8 cellular contexts compared by ENCODE assay signal in the genomic region with DNA sequence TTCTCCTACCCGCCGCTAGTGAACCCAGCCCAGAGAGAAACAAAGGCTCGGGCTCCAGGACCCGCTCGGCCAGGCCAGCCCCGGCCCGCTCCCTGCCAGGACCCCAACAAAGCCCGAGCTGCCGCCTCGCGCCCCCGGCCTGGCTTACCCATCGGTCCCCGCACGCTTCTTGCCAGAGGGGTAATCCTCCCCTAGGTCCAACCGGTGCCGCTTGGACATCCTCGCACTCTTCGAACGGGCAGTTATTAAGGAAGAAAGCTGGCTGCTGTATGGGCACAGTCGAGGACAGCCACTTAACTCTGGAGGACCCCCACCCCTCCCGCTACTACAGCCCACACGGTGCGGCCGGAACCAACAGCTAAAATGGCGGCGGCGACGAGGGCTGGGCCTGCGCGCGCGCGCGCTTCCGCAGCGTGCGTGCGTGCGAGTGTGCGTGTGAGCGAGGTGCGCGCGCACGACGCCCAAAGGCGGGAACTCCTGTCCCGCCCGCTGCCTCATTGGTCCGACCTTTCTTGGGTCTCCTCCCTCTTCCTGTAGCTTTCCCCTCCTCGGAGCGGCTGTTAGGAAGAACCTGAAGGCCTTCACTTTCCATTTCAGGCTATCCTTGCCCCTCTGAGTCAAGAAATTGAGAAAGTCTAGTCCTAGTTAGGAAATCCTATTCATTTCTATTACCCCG. TPM values are rescaled to one million over a fixed set of nuclear protein-coding genes. Genes with fewer than 3 reads are reported as not detected.
DNase-seq lines count a peak whose midpoint lies in the region; ATAC-seq, FAIRE-seq and TF ChIP-seq lines count a peak whose summit lies in the region.

A gene (minus strand): TSS at position 380 of the 676 bp plus-strand sequence. CDS start 161 bp downstream, at position 219.

- peak within 1 kb of the TSS; percentile 85 for H2AFZ ChIP-seq in astrocyte (ENCODE audit: low read depth, low read length)

- peaks cover 38% of the 10 kb centered on the region for H3K36me3 Mint-ChIP-seq in T-helper 2 cell treated with Interferon-gamma antibody and Interleukin-4, amounts not matched to agents 5 μg/mL and 100 μg/mL, for 36 hours (ENCODE audit: low read depth)
- no peaks in the 10 kb centered on the region for H3K36me3 Mint-ChIP-seq in astrocyte (ENCODE audit: low read depth, unreplicated experiment)

- peak within 1 kb of the TSS; percentile 99 for H3K27ac Mint-ChIP-seq in T-helper 2 cell treated with Interferon-gamma antibody and Interleukin-4, amounts not matched to agents 5 μg/mL and 100 μg/mL, for 36 hours
- peak within 1 kb of the TSS; percentile 93 for H3K27ac Mint-ChIP-seq in astrocyte (ENCODE audit: unreplicated experiment)

- peaks cover 28% of the 10 kb centered on the region for H3K4me1 Mint-ChIP-seq in T-helper 2 cell treated with Interferon-gamma antibody and Interleukin-4, amounts not matched to agents 5 μg/mL and 100 μg/mL, for 36 hours (ENCODE audit: low read depth)
- H3K4me1 Mint-ChIP-seq in astrocyte (ENCODE audit: low read depth, unreplicated experiment) = peaks cover 10% of the 10 kb centered on the region

- intact Hi-C loops in right cardiac atrium (cut with DNase I) = no loop called here
- intact Hi-C loops in uterus (cut with DNase I; ENCODE audit: low total_unique reads) = no loop called here

- ATAC-seq in GM18502 (IDR thresholded peaks at IDR 0.05; ENCODE audit: poor library complexity, unreplicated experiment) = peak; percentile 85
- ATAC-seq in HG02970 (IDR thresholded peaks at IDR 0.05; ENCODE audit: low FRiP score, unreplicated experiment) = peak; percentile 93
- peak; percentile 97 to 98 for ATAC-seq in right cardiac atrium

- H3K9me3 ChIP-seq in astrocyte (ENCODE audit: insufficient read depth, low read depth, low read length) (no peaks in the 10 kb centered on the region), right cardiac atrium (ENCODE audit: control insufficient read depth, low read length) (no peaks in the 10 kb centered on the region), uterus (no peaks in the 10 kb centered on the region)

- WGBS in right cardiac atrium = under 1% methylated on average over 54 of the region's 54 CpGs

- peak within 1 kb of the TSS; percentile 99 for H3K27ac ChIP-seq in astrocyte (ENCODE audit: low read depth, low read length)
- peak within 1 kb of the TSS; percentile 90 for H3K27ac ChIP-seq in right cardiac atrium (ENCODE audit: low read length)
- peak within 1 kb of the TSS; percentile 95 to 99 for H3K27ac ChIP-seq in uterus

- H3K27me3 ChIP-seq in astrocyte (ENCODE audit: insufficient read depth, low read length) = no peaks in the 10 kb centered on the region
- H3K27me3 ChIP-seq in right cardiac atrium (ENCODE audit: control insufficient read depth, insufficient read depth) = no peaks in the 10 kb centered on the region
- no peaks in the 10 kb centered on the region for H3K27me3 ChIP-seq in uterus

- DNase-seq in NCI-H1930 (lab: John Stamatoyannopoulos, UW) (peak; percentile 91 to 95), astrocyte (ENCODE audit: low read depth) (peak; percentile 94), right cardiac atrium (peak; percentile 97 to 99 (median 98)), pulmonary artery endothelial cell (ENCODE audit: low read depth, low spot score) (peak; percentile 92), uterus (peak; percentile 94 to 96)
- DNase-seq in T-helper 2 cell treated with Interferon-gamma antibody and Interleukin-4, amounts not matched to agents 5 μg/mL and 100 μg/mL, for 36 hours (ENCODE audit: low spot score) = peak; percentile 92

- peak; percentile 67 for FAIRE-seq in astrocyte (lab: Jason Lieb, UNC)

- peak within 1 kb of the TSS; percentile 100 for H3K9ac ChIP-seq in astrocyte (ENCODE audit: low read length)

- TF ChIP-seq CTCF in astrocyte (IDR thresholded peaks at IDR 0.05; ENCODE audit: insufficient read depth, low read depth, low read length) = no peak
- TF ChIP-seq CTCF in uterus (IDR thresholded peaks at IDR 0.05) = no peak

- H3K4me1 ChIP-seq in astrocyte (ENCODE audit: insufficient read depth, low read length) (peaks cover 10% of the 10 kb centered on the region), right cardiac atrium (ENCODE audit: control insufficient read depth, insufficient read depth, low read length) (no peaks in the 10 kb centered on the region), uterus (no peaks in the 10 kb centered on the region)

- no peaks in the 10 kb centered on the region for H3K9me3 Mint-ChIP-seq in T-helper 2 cell treated with Interferon-gamma antibody and Interleukin-4, amounts not matched to agents 5 μg/mL and 100 μg/mL, for 36 hours
- no peaks in the 10 kb centered on the region for H3K9me3 Mint-ChIP-seq in astrocyte (ENCODE audit: unreplicated experiment)

- H4K20me1 ChIP-seq in astrocyte (ENCODE audit: insufficient read depth, low read length) = peaks cover 42% of the 10 kb centered on the region

- no peaks in the 10 kb centered on the region for H3K27me3 Mint-ChIP-seq in T-helper 2 cell treated with Interferon-gamma antibody and Interleukin-4, amounts not matched to agents 5 μg/mL and 100 μg/mL, for 36 hours (ENCODE audit: low read depth)
- no peaks in the 10 kb centered on the region for H3K27me3 Mint-ChIP-seq in astrocyte (ENCODE audit: low read depth, unreplicated experiment)

- H3K79me2 ChIP-seq in astrocyte (ENCODE audit: insufficient read depth, low read length) = peaks cover 51% of the 10 kb centered on the region

- peak within 1 kb of the TSS; percentile 91 for H3K4me2 ChIP-seq in astrocyte (ENCODE audit: low read length)

- peak within 1 kb of the TSS; percentile 86 for H3K4me3 ChIP-seq in astrocyte (ENCODE audit: insufficient read depth, low read depth, low read length)
- peak within 1 kb of the TSS; percentile 80 for H3K4me3 ChIP-seq in right cardiac atrium (ENCODE audit: low read length)
- H3K4me3 ChIP-seq in uterus = peak within 1 kb of the TSS; percentile 68 to 99

- TF ChIP-seq POLR2A in uterus (IDR thresholded peaks at IDR 0.05) = peak; percentile 58 to 82

- H3K36me3 ChIP-seq in astrocyte (ENCODE audit: insufficient read depth, low read length) = peaks cover 4% of the 10 kb centered on the region
- no peaks in the 10 kb centered on the region for H3K36me3 ChIP-seq in uterus

- H3K4me3 Mint-ChIP-seq in T-helper 2 cell treated with Interferon-gamma antibody and Interleukin-4, amounts not matched to agents 5 μg/mL and 100 μg/mL, for 36 hours = peak within 1 kb of the TSS; percentile 99
- peak within 1 kb of the TSS; percentile 96 for H3K4me3 Mint-ChIP-seq in astrocyte (ENCODE audit: unreplicated experiment)

RNA-seq across cellular contexts. Expression of the gene that starts here (rescaled TPM):
- 116 and 130 TPM in 2 replicates for total RNA-seq in astrocyte
- total RNA-seq in right cardiac atrium = 10 to 100 TPM; 61.9 to 78.6 (median 65.2) TPM
- 37.8 TPM for polyA plus RNA-seq in right cardiac atrium
- 147 and 201 TPM in 2 replicates for total RNA-seq in pulmonary artery endothelial cell
- total RNA-seq in uterus = 100 to 1,000 TPM; 113 to 334 (median 139) TPM

Comparison
In these comparisons a context has a peak if more than half of its experiments do, and no peak if none do; other contexts are left out.
1. Peak in every context shown above with its lines: DNase-seq, ATAC-seq, H3K4me3 ChIP-seq and H3K27ac ChIP-seq.